In genomic region chr2:37788602-37789209, GRCh38 we compare ENCODE assay signal across 32 cellular contexts.
"Had no signal": no experiment of that assay in that cellular context is flagged by ENCODE, and none has a peak within 500 bp of the region (broad histone marks: within the 10 kb centered on the region; RNA-seq: fewer than 3 reads in every experiment).

No MANE protein-coding gene starts in this region.

- H3K4me3 ChIP-seq: ascending aorta, cardiac muscle cell had no signal

- H3K36me3 ChIP-seq: ascending aorta, cardiac muscle cell had no signal

- ATAC-seq: activated CD4-positive, alpha-beta T cell treated with anti-CD3 and anti-CD28 coated beads for 36 hours; activated CD4-positive, CD25-positive, alpha-beta regulatory T cell treated with anti-CD3 and anti-CD28 coated beads, Interleukin-2, amount 50 U/mL, for 24 hours; activated CD8-positive, alpha-beta memory T cell treated with anti-CD3 and anti-CD28 coated beads, Interleukin-2, amount 10 ng/mL, durations not matched to agents 7 days and 5 days; activated CD8-positive, alpha-beta T cell treated with anti-CD3 and anti-CD28 coated beads, Interleukin-2, amount 10 ng/mL, durations not matched to agents 7 days and 5 days; activated naive CD8-positive, alpha-beta T cell treated with anti-CD3 and anti-CD28 coated beads, Interleukin-2, amount 50 U/mL, for 24 hours; WTC11 had no signal

- H3K27me3 ChIP-seq: ascending aorta, cardiac muscle cell had no signal

- DNase-seq: activated CD4-positive, alpha-beta memory T cell treated with anti-CD3 and anti-CD28 coated beads, Interleukin-2, amount 10 ng/mL, durations not matched to agents 7 days and 5 days; activated CD4-positive, alpha-beta T cell treated with anti-CD3 and anti-CD28 coated beads for 1 hour; activated CD4-positive, alpha-beta T cell treated with anti-CD3 and anti-CD28 coated beads for 36 hours; activated CD4-positive, alpha-beta T cell treated with anti-CD3 and anti-CD28 coated beads for 48 hours; activated CD4-positive, alpha-beta T cell treated with anti-CD3 and anti-CD28 coated beads, Interleukin-2, amount 10 ng/mL, durations not matched to agents 7 days and 5 days; activated CD4-positive, alpha-beta T cell treated with anti-CD3 and anti-CD28 coated beads, Interleukin-2, amount 50 U/mL, for 48 hours; activated CD4-positive, CD25-positive, alpha-beta regulatory T cell; activated CD8-positive, alpha-beta memory T cell treated with anti-CD3 and anti-CD28 coated beads for 24 hours; activated CD8-positive, alpha-beta memory T cell treated with anti-CD3 and anti-CD28 coated beads, Interleukin-2, amount 10 ng/mL, durations not matched to agents 7 days and 5 days; activated CD8-positive, alpha-beta memory T cell treated with anti-CD3 and anti-CD28 coated beads, Interleukin-2, amount 50 U/mL, for 48 hours; activated CD8-positive, alpha-beta T cell treated with anti-CD3 and anti-CD28 coated beads, Interleukin-2, amount 10 ng/mL, durations not matched to agents 7 days and 5 days; activated effector memory CD4-positive, alpha-beta T cell treated with Interleukin-2 at 50 U/mL for 16 hours; activated gamma-delta T cell; activated naive CD4-positive, alpha-beta T cell treated with anti-CD3 and anti-CD28 coated beads, Interleukin-2, amount 10 ng/mL, durations not matched to agents 7 days and 5 days; activated naive CD4-positive, alpha-beta T cell treated with Interleukin-2 at 50 U/mL for 16 hours; activated naive CD8-positive, alpha-beta T cell treated with anti-CD3 and anti-CD28 coated beads, Interleukin-2, amount 10 ng/mL, durations not matched to agents 7 days and 5 days; activated naive CD8-positive, alpha-beta T cell treated with anti-CD3 and anti-CD28 coated beads, Interleukin-2, amount 50 U/mL, for 24 hours; activated T-cell treated with anti-CD3 and anti-CD28 coated beads, Interleukin-2, amount 50 U/mL, for 24 hours; activated T-cell treated with anti-CD3 and anti-CD28 coated beads, Interleukin-2, amount 50 U/mL, for 48 hours; amygdala; anterior cingulate cortex; caudate nucleus; cerebellar nuclear complex; T-helper 1 cell; T-helper 2 cell; T-helper 9 cell had no signal

- FAIRE-seq: bronchial epithelial cell had no signal

- H3K27ac ChIP-seq: ascending aorta, cardiac muscle cell, VCaP had no signal
